ENCODE assay signal across 19 cellular contexts in genomic region chr6:9830808-9831207, GRCh38.
DNase-seq lines count a peak whose midpoint lies in the region; ATAC-seq, FAIRE-seq and TF ChIP-seq lines count a peak whose summit lies in the region.
"Had no signal": no experiment of that assay in that cellular context is flagged by ENCODE, and none has a peak within 500 bp of the region (broad histone marks: within the 10 kb centered on the region; RNA-seq: fewer than 3 reads in every experiment).

No MANE protein-coding gene starts in this region.

- H3K36me3 ChIP-seq in IMR-90 (ENCODE audit: control insufficient read depth, insufficient read depth, low read length) (no peaks in the 10 kb centered on the region), astrocyte (ENCODE audit: insufficient read depth, low read length) (no peaks in the 10 kb centered on the region), lung (ENCODE audit: control insufficient read depth in 2 of 2, insufficient read depth in 2 of 2, low read length in 2 of 2) (no peaks in the 10 kb centered on the region), smooth muscle cell (ENCODE audit: low read depth) (no peaks in the 10 kb centered on the region), heart right ventricle (no peaks in the 10 kb centered on the region), colonic mucosa (no peaks in the 10 kb centered on the region)
- H3K36me3 ChIP-seq: BE2C had no signal

- DNase-seq in AG04450 (ENCODE audit: low read depth, low spot score) (peak; percentile 8), IMR-90 (peak; percentile 51), astrocyte (ENCODE audit: low read depth) (peak; percentile 3), lung (ENCODE audit: low spot score) (no peak), smooth muscle cell (lab: John Stamatoyannopoulos, UW; ENCODE audit: unreplicated experiment) (no peak), heart right ventricle (no peak), colonic mucosa (no peak)
- DNase-seq: BE2C; C1 segment of cervical spinal cord; CD4-positive, CD25-positive, alpha-beta regulatory T cell; CD8-positive, alpha-beta memory T cell; COR-L47; DMS 273 treated with DMSO at 0.1 percent for 48 hours; DMS53; DND-41; EL; H9 had no signal

- no peaks in the 10 kb centered on the region for H3K79me1 ChIP-seq in IMR-90 (ENCODE audit: low read depth in 1 of 2, low read length in 2 of 2)

- H3F3A ChIP-seq in smooth muscle cell (ENCODE audit: low read depth), result no peaks in the 10 kb centered on the region

- H4K91ac ChIP-seq in IMR-90 (ENCODE audit: insufficient read depth, low read depth, low read length), result no peak overlapping the region

- H3K4me2 ChIP-seq in IMR-90 (ENCODE audit: low read depth, low read length), result no peak overlapping the region
- no peak overlapping the region for H3K4me2 ChIP-seq in astrocyte (ENCODE audit: low read length)
- H3K4me2 ChIP-seq in smooth muscle cell, result no peak overlapping the region

- H3K4me3 ChIP-seq in AG04450 (ENCODE audit: low read depth, low read length) (no peak overlapping the region), IMR-90 (ENCODE audit: insufficient read depth, low read depth, low read length) (no peak overlapping the region), astrocyte (ENCODE audit: insufficient read depth, low read depth, low read length) (no peak overlapping the region), lung (no peak overlapping the region), smooth muscle cell (no peak overlapping the region), heart right ventricle (no peak overlapping the region), colonic mucosa (no peak overlapping the region)
- H3K4me3 ChIP-seq: GM12878 had no signal

- TF ChIP-seq RAD21 in IMR-90 (IDR thresholded peaks at IDR 0.05; ENCODE audit: low read length), result no peak

- ATAC-seq in IMR-90 (ENCODE audit: low read depth), result peak; percentile 14; the same call in 1 of the 2 replicates
- ATAC-seq in lung (ENCODE audit: insufficient read depth, low FRiP score), result peak; percentile 6
- no peak for ATAC-seq in heart right ventricle
- ATAC-seq: GM12878 had no signal

- H3K56ac ChIP-seq in IMR-90 (ENCODE audit: extremely low read depth, insufficient read depth, low read length), result no peak overlapping the region

- H2AFZ ChIP-seq in IMR-90 (replicated peaks; ENCODE audit: low read length, poor library complexity), result no peak overlapping the region
- H2AFZ ChIP-seq in astrocyte (ENCODE audit: low read depth, low read length), result no peak overlapping the region
- H2AFZ ChIP-seq in smooth muscle cell (ENCODE audit: low read depth), result no peak overlapping the region

- no peak overlapping the region for H2AK9ac ChIP-seq in IMR-90 (replicated peaks; ENCODE audit: low read depth, low read length, poor library complexity)

- dilution Hi-C loops in IMR-90 (cut with HindIII; ENCODE audit: low sequenced_read_pairs, unreplicated experiment), result no loop called here

- no peak overlapping the region for H2AK5ac ChIP-seq in IMR-90 (ENCODE audit: low read depth, low read length)

- H3K4me1 ChIP-seq in IMR-90 (ENCODE audit: control insufficient read depth, insufficient read depth, low read length), result no peaks in the 10 kb centered on the region
- no peaks in the 10 kb centered on the region for H3K4me1 ChIP-seq in astrocyte (ENCODE audit: insufficient read depth, low read length)
- no peaks in the 10 kb centered on the region for H3K4me1 ChIP-seq in lung (ENCODE audit: control insufficient read depth in 2 of 2, insufficient read depth in 2 of 2, low read length in 2 of 2)
- H3K4me1 ChIP-seq in smooth muscle cell (ENCODE audit: low read depth), result peaks cover 7% of the 10 kb centered on the region
- no peaks in the 10 kb centered on the region for H3K4me1 ChIP-seq in heart right ventricle
- no peaks in the 10 kb centered on the region for H3K4me1 ChIP-seq in colonic mucosa
- H3K4me1 ChIP-seq: BE2C had no signal

- no peak for TF ChIP-seq CTCF in AG04450 (IDR thresholded peaks at IDR 0.05; ENCODE audit: low read depth, low read length)
- TF ChIP-seq CTCF in IMR-90 (conservative IDR thresholded peaks at IDR 0.05; ENCODE audit: low read depth, low read length), result no peak
- no peak for TF ChIP-seq CTCF in astrocyte (IDR thresholded peaks at IDR 0.05; ENCODE audit: insufficient read depth, low read depth, low read length)
- no peak for TF ChIP-seq CTCF in lung (IDR thresholded peaks at IDR 0.05; ENCODE audit: control extremely low read depth, extremely low read depth)
- TF ChIP-seq CTCF in smooth muscle cell (IDR thresholded peaks at IDR 0.05; ENCODE audit: borderline replicate concordance, insufficient read depth, poor library complexity, severe bottlenecking), result no peak
- no peak for TF ChIP-seq CTCF in heart right ventricle (IDR thresholded peaks at IDR 0.05)
- TF ChIP-seq CTCF in colonic mucosa (IDR thresholded peaks at IDR 0.05), result no peak

- intact Hi-C loops in IMR-90 (cut with micrococcal nuclease) (no loop called here), heart right ventricle (cut with DNase I) (no loop called here), colonic mucosa (cut with DNase I) (no loop called here)

- POLR2A ChIA-PET in AG04450 (lab: Yijun Ruan, JAX), result no interaction called here
- POLR2A ChIA-PET in IMR-90 (lab: Charles Lee; ENCODE audit: unreplicated experiment), result no interaction called here

- H4K20me1 ChIP-seq in IMR-90 (ENCODE audit: insufficient read depth, low read length) (no peaks in the 10 kb centered on the region), astrocyte (ENCODE audit: insufficient read depth, low read length) (no peaks in the 10 kb centered on the region), smooth muscle cell (ENCODE audit: low read depth) (no peaks in the 10 kb centered on the region)

- CTCF ChIA-PET in AG04450 (lab: Charles Lee), result interaction anchor here (1.9 kb wide), 1 partner anchor 10 kb away, joined by 4 read pairs; no protein-coding TSS in a partner anchor
- CTCF ChIA-PET in IMR-90 (lab: Yijun Ruan, JAX), result no interaction called here

- H3K18ac ChIP-seq in IMR-90 (ENCODE audit: low read depth, low read length), result no peak overlapping the region

- in situ Hi-C loops in IMR-90 (cut with MboI; ENCODE audit: low sequenced_read_pairs), result no loop called here

- no peak overlapping the region for H2BK120ac ChIP-seq in IMR-90 (ENCODE audit: low read depth, low read length)

- WGBS in IMR-90 (ENCODE audit: extremely low coverage in 2 of 2, insufficient read length in 1 of 2), 2 experiments, result no CpG with 5 or more reads among the region's 2 CpGs
- 50 to 61% methylated on average over 2 of the region's 2 CpGs for WGBS in lung, 2 donors
- 47% methylated on average over 2 of the region's 2 CpGs for WGBS in smooth muscle cell (ENCODE audit: low lambda C conversion rate)
- 51 to 54% methylated on average over 2 of the region's 2 CpGs for WGBS in heart right ventricle, 2 donors

- H3K36me3 Mint-ChIP-seq in astrocyte (ENCODE audit: low read depth, unreplicated experiment), result no peaks in the 10 kb centered on the region
- H3K36me3 Mint-ChIP-seq: CD4-positive, CD25-positive, alpha-beta regulatory T cell; CD8-positive, alpha-beta memory T cell had no signal

- no peak overlapping the region for H3K27ac Mint-ChIP-seq in astrocyte (ENCODE audit: unreplicated experiment)
- H3K27ac Mint-ChIP-seq: CD4-positive, CD25-positive, alpha-beta regulatory T cell; CD8-positive, alpha-beta memory T cell; H9 had no signal

- H3K4me1 Mint-ChIP-seq in astrocyte (ENCODE audit: low read depth, unreplicated experiment), result no peaks in the 10 kb centered on the region
- H3K4me1 Mint-ChIP-seq: CD4-positive, CD25-positive, alpha-beta regulatory T cell; CD8-positive, alpha-beta memory T cell had no signal

- H3K14ac ChIP-seq in IMR-90 (replicated peaks; ENCODE audit: low read depth, low read length), result no peak overlapping the region

- FAIRE-seq in astrocyte (lab: Jason Lieb, UNC), result no peak
- FAIRE-seq: GM12878, H1 had no signal

- H3K9me1 ChIP-seq in IMR-90 (ENCODE audit: insufficient read depth, low read length), result no peaks in the 10 kb centered on the region

- H2BK20ac ChIP-seq in IMR-90 (ENCODE audit: low read depth, low read length), result no peak overlapping the region

- no peak overlapping the region for H4K8ac ChIP-seq in IMR-90 (ENCODE audit: low read depth in 2 of 2, low read length in 2 of 2)

- TF ChIP-seq POLR2A in IMR-90 (IDR thresholded peaks at IDR 0.05; ENCODE audit: low read depth, low read length), result no peak

- H4K5ac ChIP-seq in IMR-90 (ENCODE audit: low read depth, low read length), result no peak overlapping the region

- no peak overlapping the region for H3K27ac ChIP-seq in AG04450 (ENCODE audit: low read depth, low read length)
- no peak overlapping the region for H3K27ac ChIP-seq in IMR-90 (ENCODE audit: insufficient read depth, low read length)
- H3K27ac ChIP-seq in astrocyte (ENCODE audit: low read depth, low read length), result no peak overlapping the region
- no peak overlapping the region for H3K27ac ChIP-seq in lung (ENCODE audit: low read depth in 1 of 2, low read length in 1 of 2)
- H3K27ac ChIP-seq in smooth muscle cell (ENCODE audit: low read depth), result no peak overlapping the region
- no peak overlapping the region for H3K27ac ChIP-seq in heart right ventricle
- H3K27ac ChIP-seq in colonic mucosa, result no peak overlapping the region

- H3K79me2 ChIP-seq in astrocyte (ENCODE audit: insufficient read depth, low read length), result no peaks in the 10 kb centered on the region
- H3K79me2 ChIP-seq in smooth muscle cell (ENCODE audit: low read depth), result no peaks in the 10 kb centered on the region

- no peak overlapping the region for H2BK15ac ChIP-seq in IMR-90 (ENCODE audit: low read depth, low read length)

- BruUV-seq in IMR-90 (replicated peaks; lab: Mats Ljungman, UMichigan), result no TSS peak

- no peak overlapping the region for H3K9ac ChIP-seq in IMR-90 (ENCODE audit: low read depth, low read length)
- no peak overlapping the region for H3K9ac ChIP-seq in astrocyte (ENCODE audit: low read length)
- H3K9ac ChIP-seq in smooth muscle cell (ENCODE audit: low read depth), result no peak overlapping the region
- no peak overlapping the region for H3K9ac ChIP-seq in colonic mucosa (ENCODE audit: low read depth in 2 of 2, low read length in 2 of 2)

- no peaks in the 10 kb centered on the region for H3K27me3 Mint-ChIP-seq in astrocyte (ENCODE audit: low read depth, unreplicated experiment)
- H3K27me3 Mint-ChIP-seq: CD4-positive, CD25-positive, alpha-beta regulatory T cell had no signal

- H3K23ac ChIP-seq in IMR-90 (ENCODE audit: low read depth, low read length), result no peak overlapping the region

- H3K9me3 ChIP-seq in AG04450 (ENCODE audit: control insufficient read depth, insufficient read depth, low read length), result no peaks in the 10 kb centered on the region; the same call in 1 of the 2 replicates
- no peaks in the 10 kb centered on the region; the same call in 1 of the 2 replicates for H3K9me3 ChIP-seq in IMR-90 (ENCODE audit: control insufficient read depth, insufficient read depth, low read length)
- peaks cover 2% of the 10 kb centered on the region for H3K9me3 ChIP-seq in astrocyte (ENCODE audit: insufficient read depth, low read depth, low read length)
- no peaks in the 10 kb centered on the region for H3K9me3 ChIP-seq in lung (ENCODE audit: control insufficient read depth in 2 of 2, insufficient read depth in 1 of 2, low read length in 1 of 2)
- no peaks in the 10 kb centered on the region for H3K9me3 ChIP-seq in smooth muscle cell (replicated peaks; ENCODE audit: low read depth)
- peaks cover 0 to 4% (median 0%) of the 10 kb centered on the region in 11 donors for H3K9me3 ChIP-seq in heart right ventricle
- no peaks in the 10 kb centered on the region for H3K9me3 ChIP-seq in colonic mucosa
- H3K9me3 ChIP-seq: BE2C had no signal

- no peaks in the 10 kb centered on the region for H3K9me3 Mint-ChIP-seq in astrocyte (ENCODE audit: unreplicated experiment)
- H3K9me3 Mint-ChIP-seq: H9 had no signal

- H3K27me3 ChIP-seq in AG04450 (ENCODE audit: control insufficient read depth, insufficient read depth, low read length), result no peaks in the 10 kb centered on the region
- no peaks in the 10 kb centered on the region for H3K27me3 ChIP-seq in IMR-90 (ENCODE audit: control insufficient read depth, insufficient read depth, low read length)
- H3K27me3 ChIP-seq in astrocyte (ENCODE audit: insufficient read depth, low read length), result no peaks in the 10 kb centered on the region
- H3K27me3 ChIP-seq in lung (ENCODE audit: control insufficient read depth, insufficient read depth), result no peaks in the 10 kb centered on the region
- no peaks in the 10 kb centered on the region for H3K27me3 ChIP-seq in smooth muscle cell (ENCODE audit: low read depth)
- H3K27me3 ChIP-seq in heart right ventricle, result no peaks in the 10 kb centered on the region
- H3K27me3 ChIP-seq in colonic mucosa, result no peaks in the 10 kb centered on the region
- H3K27me3 ChIP-seq: BE2C had no signal

- H3K4ac ChIP-seq in IMR-90 (ENCODE audit: low read depth, low read length), result no peak overlapping the region

- H3K4me3 Mint-ChIP-seq in astrocyte (ENCODE audit: unreplicated experiment), result no peak overlapping the region
- H3K4me3 Mint-ChIP-seq: CD4-positive, CD25-positive, alpha-beta regulatory T cell; CD8-positive, alpha-beta memory T cell; H9 had no signal

- H2BK5ac ChIP-seq in IMR-90 (ENCODE audit: low read depth, low read length, poor library complexity, severe bottlenecking), result no peak overlapping the region

Comparison
In these comparisons a context has a peak if more than half of its experiments do, and no peak if none do; other contexts are left out.
1. DNase-seq: peak in AG04450 (single experiment), IMR-90 (single experiment) and astrocyte (single experiment); none in lung (single experiment), smooth muscle cell (single experiment), heart right ventricle (0 of 2) and colonic mucosa (single experiment).
2. ATAC-seq: peak in IMR-90 (single experiment) and lung (single experiment); none in heart right ventricle (0 of 8).